Comparison of ENCODE assay signal across 1 cellular context in the genomic region with DNA sequence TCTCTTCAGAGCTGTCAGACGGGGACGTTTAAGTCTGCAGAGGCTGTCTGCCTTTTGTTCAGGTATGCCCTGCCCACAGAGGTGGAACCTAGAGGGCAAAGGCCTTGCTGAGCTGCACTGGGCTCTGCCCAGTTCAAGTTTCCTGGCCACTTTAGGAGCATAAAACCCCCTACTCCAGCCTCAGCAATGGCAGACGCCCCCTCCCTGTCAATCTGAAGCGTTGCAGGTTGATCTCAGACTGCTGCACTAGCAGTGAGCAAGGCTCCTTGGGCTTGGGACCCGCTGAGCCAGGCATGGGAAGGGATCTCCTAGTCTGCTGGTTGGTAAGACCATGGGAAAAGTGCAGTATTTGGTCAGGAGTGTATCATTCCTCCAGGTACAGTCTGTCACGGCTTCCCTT.
TF ChIP-seq lines count a peak whose summit lies in the region.

No MANE protein-coding gene starts in this region.

TF ChIP-seq in H1, 55 proteins besides CTCF, POLR2A, EP300 and RAD21 (continued from another document):
- TF ChIP-seq POU5F1 (IDR thresholded peaks at IDR 0.05; ENCODE audit: low read depth, low read length): no peak
